Comparison of ENCODE assay signal across 18 cellular contexts in the genomic region with DNA sequence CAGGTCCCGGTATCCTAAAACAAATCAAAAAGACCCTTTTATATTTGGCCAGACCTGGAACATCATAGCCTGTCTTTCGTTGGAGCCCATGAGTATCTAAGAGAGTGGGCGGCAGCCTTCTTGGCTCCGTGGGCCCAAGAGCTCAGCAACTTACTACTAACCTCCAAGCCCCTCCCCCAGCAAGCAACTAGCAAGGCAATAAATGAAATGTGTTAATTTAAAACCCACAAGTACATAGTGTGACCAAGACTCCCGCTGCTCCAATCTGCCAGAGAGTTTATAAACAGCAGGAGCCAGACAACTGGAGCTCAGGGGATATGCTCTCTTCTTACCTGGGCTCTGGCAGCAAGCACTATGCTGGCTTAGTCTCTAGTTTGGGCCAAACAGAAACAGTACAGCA. TPM values are rescaled to one million over a fixed set of nuclear protein-coding genes. Genes with fewer than 3 reads are reported as not detected.
A peak's percentile ranks its signal among the peaks of the same experiment; 100 is the strongest.
DNase-seq lines count a peak whose midpoint lies in the region; ATAC-seq and TF ChIP-seq lines count a peak whose summit lies in the region.
"Had no signal": no experiment of that assay in that cellular context is flagged by ENCODE, and none has a peak within 500 bp of the region (broad histone marks: within the 10 kb centered on the region; RNA-seq: fewer than 3 reads in every experiment).

No MANE protein-coding gene starts in this region.

- no peak for ATAC-seq in effector memory CD8-positive, alpha-beta T cell (replicated peaks)
- no peak for ATAC-seq in HG03521 (IDR thresholded peaks at IDR 0.05; ENCODE audit: unreplicated experiment)
- ATAC-seq: lower lobe of right lung, Right ventricle myocardium inferior had no signal

- no peaks in the 10 kb centered on the region for H3K27me3 Mint-ChIP-seq in activated naive CD4-positive, alpha-beta T cell treated with anti-CD3 and anti-CD28 coated beads, Interleukin-2, amount 50 U/mL, for 24 hours
- no peaks in the 10 kb centered on the region for H3K27me3 Mint-ChIP-seq in effector memory CD8-positive, alpha-beta T cell
- no peaks in the 10 kb centered on the region for H3K27me3 Mint-ChIP-seq in type B pancreatic cell
- H3K27me3 Mint-ChIP-seq: activated CD4-positive, alpha-beta T cell treated with anti-CD3 and anti-CD28 coated beads, Interleukin-2, amount 10 ng/mL, durations not matched to agents 7 days and 5 days; activated naive CD4-positive, alpha-beta T cell treated with anti-CD3 and anti-CD28 coated beads, Interleukin-2, amount 10 ng/mL, durations not matched to agents 7 days and 5 days had no signal

- peaks cover 6% of the 10 kb centered on the region for H3K36me3 Mint-ChIP-seq in activated naive CD4-positive, alpha-beta T cell treated with anti-CD3 and anti-CD28 coated beads, Interleukin-2, amount 50 U/mL, for 24 hours
- peaks cover 34% of the 10 kb centered on the region for H3K36me3 Mint-ChIP-seq in effector memory CD8-positive, alpha-beta T cell (ENCODE audit: insufficient read depth)
- peaks cover 11% of the 10 kb centered on the region for H3K36me3 Mint-ChIP-seq in type B pancreatic cell

- no peak overlapping the region for H3K4me3 Mint-ChIP-seq in activated naive CD4-positive, alpha-beta T cell treated with anti-CD3 and anti-CD28 coated beads, Interleukin-2, amount 50 U/mL, for 24 hours
- no peak overlapping the region for H3K4me3 Mint-ChIP-seq in effector memory CD8-positive, alpha-beta T cell
- H3K4me3 Mint-ChIP-seq in type B pancreatic cell: no peak overlapping the region
- H3K4me3 Mint-ChIP-seq: activated CD4-positive, alpha-beta T cell treated with anti-CD3 and anti-CD28 coated beads, Interleukin-2, amount 10 ng/mL, durations not matched to agents 7 days and 5 days; activated naive CD4-positive, alpha-beta T cell treated with anti-CD3 and anti-CD28 coated beads, Interleukin-2, amount 10 ng/mL, durations not matched to agents 7 days and 5 days had no signal

- H3K27ac Mint-ChIP-seq in activated naive CD4-positive, alpha-beta T cell treated with anti-CD3 and anti-CD28 coated beads, Interleukin-2, amount 50 U/mL, for 24 hours: peak overlapping the region; percentile 77
- H3K27ac Mint-ChIP-seq in effector memory CD8-positive, alpha-beta T cell: peak overlapping the region; percentile 59 to 61
- peak overlapping the region; percentile 48 for H3K27ac Mint-ChIP-seq in type B pancreatic cell
- H3K27ac Mint-ChIP-seq: activated CD4-positive, alpha-beta T cell treated with anti-CD3 and anti-CD28 coated beads, Interleukin-2, amount 10 ng/mL, durations not matched to agents 7 days and 5 days; activated naive CD4-positive, alpha-beta T cell treated with anti-CD3 and anti-CD28 coated beads, Interleukin-2, amount 10 ng/mL, durations not matched to agents 7 days and 5 days had no signal

- H3K9me3 Mint-ChIP-seq in activated naive CD4-positive, alpha-beta T cell treated with anti-CD3 and anti-CD28 coated beads, Interleukin-2, amount 50 U/mL, for 24 hours: no peaks in the 10 kb centered on the region
- no peaks in the 10 kb centered on the region for H3K9me3 Mint-ChIP-seq in effector memory CD8-positive, alpha-beta T cell
- no peaks in the 10 kb centered on the region for H3K9me3 Mint-ChIP-seq in type B pancreatic cell
- H3K9me3 Mint-ChIP-seq: activated CD4-positive, alpha-beta T cell treated with anti-CD3 and anti-CD28 coated beads, Interleukin-2, amount 10 ng/mL, durations not matched to agents 7 days and 5 days; activated naive CD4-positive, alpha-beta T cell treated with anti-CD3 and anti-CD28 coated beads, Interleukin-2, amount 10 ng/mL, durations not matched to agents 7 days and 5 days had no signal

- no peak for TF ChIP-seq CTCF in type B pancreatic cell (conservative IDR thresholded peaks at IDR 0.05)

- H3K4me1 Mint-ChIP-seq in activated naive CD4-positive, alpha-beta T cell treated with anti-CD3 and anti-CD28 coated beads, Interleukin-2, amount 50 U/mL, for 24 hours: peaks cover 40% of the 10 kb centered on the region
- H3K4me1 Mint-ChIP-seq in effector memory CD8-positive, alpha-beta T cell (ENCODE audit: low read depth in 2 of 2): peaks cover 17 to 42% of the 10 kb centered on the region in 2 donors
- peaks cover 51% of the 10 kb centered on the region for H3K4me1 Mint-ChIP-seq in type B pancreatic cell (ENCODE audit: unreplicated experiment)

- DNase-seq in activated naive CD4-positive, alpha-beta T cell treated with Interleukin-2 at 50 U/mL for 16 hours: no peak
- DNase-seq in NCI-H2171 (lab: John Stamatoyannopoulos, UW) (peak; percentile 23), type B pancreatic cell (ENCODE audit: extremely low spot score, unreplicated experiment) (no peak), amygdala (lab: John Stamatoyannopoulos, UW) (no peak), SHP77 treated with DMSO at 0.1 percent for 48 hours (lab: John Stamatoyannopoulos, UW) (no peak)
- no peak for DNase-seq in effector memory CD8-positive, alpha-beta T cell
- DNase-seq: activated CD4-positive, alpha-beta T cell treated with anti-CD3 and anti-CD28 coated beads, Interleukin-2, amount 10 ng/mL, durations not matched to agents 7 days and 5 days; activated naive CD4-positive, alpha-beta T cell treated with anti-CD3 and anti-CD28 coated beads, Interleukin-2, amount 10 ng/mL, durations not matched to agents 7 days and 5 days; colonic mucosa; KBM-7; lower lobe of right lung; NCI-H1930; NCI-H526; ovary; stimulated activated CD4-positive, alpha-beta T cell treated with anti-CD3 and anti-CD28 coated beads, Interleukin-1b, Interleukin-23, amount 100 ng/mL, for 48 hours had no signal

RNA-seq across cellular contexts. Expression of gene CYP2D6, which starts 40.8 kb away (rescaled TPM):
- 3.1 and 4.0 TPM in 2 replicates for total RNA-seq in type B pancreatic cell (ENCODE audit: low replicate concordance)
- total RNA-seq: Right ventricle myocardium inferior had no signal
